ENCODE assay signal across 10 cellular contexts in genomic region chr7:127938588-127938987, GRCh38.
A peak's percentile ranks its signal among the peaks of the same experiment; 100 is the strongest.
DNase-seq lines count a peak whose midpoint lies in the region; ATAC-seq, FAIRE-seq and TF ChIP-seq lines count a peak whose summit lies in the region.
"Had no signal": no experiment of that assay in that cellular context is flagged by ENCODE, and none has a peak within 500 bp of the region (broad histone marks: within the 10 kb centered on the region; RNA-seq: fewer than 3 reads in every experiment).

No MANE protein-coding gene starts in this region.

- H3K4me2 ChIP-seq in PC-9: no peak overlapping the region

- no peaks in the 10 kb centered on the region for H3K36me3 ChIP-seq in A673 (ENCODE audit: insufficient read depth, low read length, poor library complexity, severe bottlenecking)
- no peaks in the 10 kb centered on the region for H3K36me3 ChIP-seq in suprapubic skin
- 0 out of 2 replicates have a peak, but pooled peaks cover 3% of the 10 kb centered on the region for H3K36me3 ChIP-seq in PC-9 (ENCODE audit: low read depth)

- no peak overlapping the region for H3K4me3 ChIP-seq in A673 (ENCODE audit: low read depth, low read length, poor library complexity, severe bottlenecking)
- no peak overlapping the region for H3K4me3 ChIP-seq in suprapubic skin
- H3K4me3 ChIP-seq in PC-9: no peak overlapping the region

- 76% methylated on average over 2 of the region's 2 CpGs for WGBS in suprapubic skin

- H2AFZ ChIP-seq in PC-9: no peak overlapping the region

- H3K9me3 ChIP-seq in A673 (ENCODE audit: low read depth, low read length, poor library complexity, severe bottlenecking): no peaks in the 10 kb centered on the region
- H3K9me3 ChIP-seq in suprapubic skin: no peaks in the 10 kb centered on the region
- no peaks in the 10 kb centered on the region for H3K9me3 ChIP-seq in PC-9 (ENCODE audit: insufficient read depth, low read depth)

- H3K27me3 ChIP-seq in A673 (replicated peaks; ENCODE audit: insufficient read depth, low read depth, low read length, poor library complexity): no peaks in the 10 kb centered on the region
- no peaks in the 10 kb centered on the region for H3K27me3 ChIP-seq in suprapubic skin
- H3K27me3 ChIP-seq in PC-9 (ENCODE audit: insufficient read depth, low read depth): no peaks in the 10 kb centered on the region

- intact Hi-C loops in A673 (cut with micrococcal nuclease; ENCODE audit: unreplicated experiment): no loop called here
- intact Hi-C loops in PC-9 (cut with micrococcal nuclease; ENCODE audit: unreplicated experiment): no loop called here

- no peak for TF ChIP-seq POLR2A in H54 (IDR thresholded peaks at IDR 0.05; ENCODE audit: low read depth, low read length)
- no peak for TF ChIP-seq POLR2A in suprapubic skin (IDR thresholded peaks at IDR 0.05)

- no peak for ATAC-seq in GM18861 (IDR thresholded peaks at IDR 0.05; ENCODE audit: unreplicated experiment)

- POLR2A ChIA-PET in A673 (lab: Charles Lee; ENCODE audit: low non-redundant PET) (interaction anchor here (0.7 kb wide), 1 partner anchor 167 kb away, joined by 3 read pairs; no protein-coding TSS in a partner anchor), PC-9 (lab: Charles Lee; ENCODE audit: unreplicated experiment) (interaction anchor here (0.7 kb wide), 1 partner anchor 306 kb away, joined by 3 read pairs; no protein-coding TSS in a partner anchor)

- no peak for TF ChIP-seq CTCF in A673 (conservative IDR thresholded peaks at IDR 0.05; ENCODE audit: low read depth, low read length)
- TF ChIP-seq CTCF in VCaP (conservative IDR thresholded peaks at IDR 0.05): peak; percentile 21
- TF ChIP-seq CTCF in suprapubic skin (IDR thresholded peaks at IDR 0.05): no peak
- TF ChIP-seq CTCF in PC-9 (conservative IDR thresholded peaks at IDR 0.05): no peak

- H3F3A ChIP-seq in PC-9 (ENCODE audit: insufficient read depth, low read depth): no peaks in the 10 kb centered on the region

- FAIRE-seq in H54 (lab: Jason Lieb, UNC) (no peak), frontal cortex (lab: Jason Lieb, UNC) (no peak)

- peak; percentile 40 for DNase-seq in A673 (ENCODE audit: low spot score)
- peak; percentile 22 for DNase-seq in H54 (ENCODE audit: insufficient read length, low spot score)
- peak; percentile 27 for DNase-seq in fibroblast of the conjunctiva (ENCODE audit: low read depth)
- no peak for DNase-seq in frontal cortex (ENCODE audit: low spot score in 2 of 2)
- DNase-seq in suprapubic skin (ENCODE audit: low spot score in 2 of 2): no peak
- no peak for DNase-seq in PC-9
- DNase-seq: activated effector memory CD4-positive, alpha-beta T cell treated with anti-CD3 and anti-CD28 coated beads, Interleukin-2, amount 50 U/mL, for 16 hours; CD4-positive, CD25-positive, alpha-beta regulatory T cell had no signal

- no peaks in the 10 kb centered on the region for H3K79me2 ChIP-seq in PC-9 (ENCODE audit: low read depth)

- CTCF ChIA-PET in A673 (lab: Charles Lee): no interaction called here
- CTCF ChIA-PET in PC-9 (lab: Charles Lee): no interaction called here

- no peaks in the 10 kb centered on the region for H3K9me2 ChIP-seq in PC-9 (ENCODE audit: insufficient read depth)

- BruUV-seq in A673 (replicated peaks; lab: Mats Ljungman, UMichigan) (no TSS peak), PC-9 (replicated peaks; lab: Mats Ljungman, UMichigan) (no TSS peak)

- no peak overlapping the region for H3K27ac ChIP-seq in A673 (ENCODE audit: low read depth, low read length, poor library complexity, severe bottlenecking)
- no peak overlapping the region for H3K27ac ChIP-seq in VCaP
- H3K27ac ChIP-seq in suprapubic skin: no peak overlapping the region
- H3K27ac ChIP-seq in PC-9: no peak overlapping the region

- H3K4me1 ChIP-seq in A673 (ENCODE audit: insufficient read depth, low read length, poor library complexity, severe bottlenecking): peaks cover 1% of the 10 kb centered on the region
- H3K4me1 ChIP-seq in suprapubic skin: no peaks in the 10 kb centered on the region
- H3K4me1 ChIP-seq in PC-9 (replicated peaks; ENCODE audit: insufficient read depth): no peaks in the 10 kb centered on the region

- no peak for TF ChIP-seq EP300 in suprapubic skin (IDR thresholded peaks at IDR 0.05)

- 0 out of 2 replicates have a peak, but pooled peaks cover 3% of the 10 kb centered on the region for H4K20me1 ChIP-seq in PC-9 (ENCODE audit: insufficient read depth)

Comparison
In these comparisons a context has a peak if more than half of its experiments do, and no peak if none do; other contexts are left out.
1. DNase-seq: peak in A673 (single experiment), H54 (single experiment) and fibroblast of the conjunctiva (single experiment); none in frontal cortex (0 of 2), suprapubic skin (0 of 2) and PC-9 (0 of 2).